In genomic region chr2:120995656-120996190, GRCh38 we compare ENCODE assay signal across 19 cellular contexts.
DNase-seq lines count a peak whose midpoint lies in the region; ATAC-seq and FAIRE-seq lines count a peak whose summit lies in the region.
"Had no signal": no experiment of that assay in that cellular context is flagged by ENCODE, and none has a peak within 500 bp of the region (broad histone marks: within the 10 kb centered on the region; RNA-seq: fewer than 3 reads in every experiment).

No MANE protein-coding gene starts in this region.

- no peak overlapping the region for H3K4me3 Mint-ChIP-seq in activated CD4-positive, alpha-beta memory T cell treated with anti-CD3 and anti-CD28 coated beads, Interleukin-2, amount 10 ng/mL, durations not matched to agents 7 days and 5 days
- no peak overlapping the region for H3K4me3 Mint-ChIP-seq in activated CD4-positive, alpha-beta memory T cell treated with anti-CD3 and anti-CD28 coated beads for 36 hours
- H3K4me3 Mint-ChIP-seq: CD14-positive monocyte; CD4-positive, alpha-beta memory T cell; GM23338; HFFc6 had no signal

- H3K36me3 Mint-ChIP-seq in activated CD4-positive, alpha-beta memory T cell treated with anti-CD3 and anti-CD28 coated beads, Interleukin-2, amount 10 ng/mL, durations not matched to agents 7 days and 5 days (ENCODE audit: low read depth): no peaks in the 10 kb centered on the region
- H3K36me3 Mint-ChIP-seq in activated CD4-positive, alpha-beta memory T cell treated with anti-CD3 and anti-CD28 coated beads for 36 hours: no peaks in the 10 kb centered on the region
- H3K36me3 Mint-ChIP-seq: CD14-positive monocyte; CD4-positive, alpha-beta memory T cell had no signal

- FAIRE-seq in HTR-8/SVneo (lab: Jason Lieb, UNC): no peak
- FAIRE-seq: A549, GM12892, GM18507, H54 had no signal

- no peaks in the 10 kb centered on the region for H3K9me3 Mint-ChIP-seq in activated CD4-positive, alpha-beta memory T cell treated with anti-CD3 and anti-CD28 coated beads, Interleukin-2, amount 10 ng/mL, durations not matched to agents 7 days and 5 days
- H3K9me3 Mint-ChIP-seq in activated CD4-positive, alpha-beta memory T cell treated with anti-CD3 and anti-CD28 coated beads for 36 hours: peaks cover 2% of the 10 kb centered on the region
- H3K9me3 Mint-ChIP-seq: CD4-positive, alpha-beta memory T cell; GM23338; HFFc6 had no signal

- no peaks in the 10 kb centered on the region for H3K4me1 Mint-ChIP-seq in activated CD4-positive, alpha-beta memory T cell treated with anti-CD3 and anti-CD28 coated beads, Interleukin-2, amount 10 ng/mL, durations not matched to agents 7 days and 5 days
- H3K4me1 Mint-ChIP-seq in activated CD4-positive, alpha-beta memory T cell treated with anti-CD3 and anti-CD28 coated beads for 36 hours (ENCODE audit: low read depth): no peaks in the 10 kb centered on the region
- H3K4me1 Mint-ChIP-seq: CD14-positive monocyte; CD4-positive, alpha-beta memory T cell; GM23338 had no signal

- intact Hi-C loops in activated CD4-positive, alpha-beta memory T cell treated with anti-CD3 and anti-CD28 coated beads for 36 hours (cut with micrococcal nuclease): no loop called here

- H3K27me3 Mint-ChIP-seq in activated CD4-positive, alpha-beta memory T cell treated with anti-CD3 and anti-CD28 coated beads, Interleukin-2, amount 10 ng/mL, durations not matched to agents 7 days and 5 days: no peaks in the 10 kb centered on the region
- H3K27me3 Mint-ChIP-seq in activated CD4-positive, alpha-beta memory T cell treated with anti-CD3 and anti-CD28 coated beads for 36 hours: peaks cover 2% of the 10 kb centered on the region

- POLR2A ChIA-PET in activated CD4-positive, alpha-beta memory T cell treated with anti-CD3 and anti-CD28 coated beads, Interleukin-2, amount 10 ng/mL, durations not matched to agents 7 days and 5 days (lab: Charles Lee): no interaction called here
- POLR2A ChIA-PET in activated CD4-positive, alpha-beta memory T cell treated with anti-CD3 and anti-CD28 coated beads for 36 hours (lab: Charles Lee): no interaction called here

- ATAC-seq in esophagus mucosa: no peak
- ATAC-seq: A549, GM23338, HCT116 had no signal

- peak; percentile 2 for DNase-seq in activated CD4-positive, alpha-beta memory T cell treated with anti-CD3 and anti-CD28 coated beads, Interleukin-2, amount 10 ng/mL, durations not matched to agents 7 days and 5 days
- DNase-seq in activated CD4-positive, alpha-beta memory T cell treated with anti-CD3 and anti-CD28 coated beads for 36 hours: no peak
- peak; percentile 2 for DNase-seq in AG08396 (ENCODE audit: low spot score)
- peak; percentile 31 for DNase-seq in ecto neural progenitor cell (ENCODE audit: low spot score)
- DNase-seq in mesenteric fat pad (ENCODE audit: low spot score): peak; percentile 59
- no peak for DNase-seq in HTR-8/SVneo (ENCODE audit: insufficient read length, low spot score)
- DNase-seq: CD4-positive, alpha-beta memory T cell; DMS153; DMS79; GDM1; HFFc6 had no signal

- no peak overlapping the region for H3K27ac Mint-ChIP-seq in activated CD4-positive, alpha-beta memory T cell treated with anti-CD3 and anti-CD28 coated beads, Interleukin-2, amount 10 ng/mL, durations not matched to agents 7 days and 5 days
- no peak overlapping the region for H3K27ac Mint-ChIP-seq in activated CD4-positive, alpha-beta memory T cell treated with anti-CD3 and anti-CD28 coated beads for 36 hours
- H3K27ac Mint-ChIP-seq: CD4-positive, alpha-beta memory T cell; GM23338; HFFc6 had no signal

- CTCF ChIA-PET in activated CD4-positive, alpha-beta memory T cell treated with anti-CD3 and anti-CD28 coated beads, Interleukin-2, amount 10 ng/mL, durations not matched to agents 7 days and 5 days (lab: Charles Lee): no interaction called here
- CTCF ChIA-PET in activated CD4-positive, alpha-beta memory T cell treated with anti-CD3 and anti-CD28 coated beads for 36 hours (lab: Charles Lee): no interaction called here

Comparison
In these comparisons a context has a peak if more than half of its experiments do, and no peak if none do; other contexts are left out.
1. DNase-seq: peak in activated CD4-positive, alpha-beta memory T cell treated with anti-CD3 and anti-CD28 coated beads, Interleukin-2, amount 10 ng/mL, durations not matched to agents 7 days and 5 days (single experiment), AG08396 (single experiment), ecto neural progenitor cell (single experiment) and mesenteric fat pad (single experiment); none in activated CD4-positive, alpha-beta memory T cell treated with anti-CD3 and anti-CD28 coated beads for 36 hours (single experiment) and HTR-8/SVneo (single experiment).